Comparison of ENCODE assay signal across 34 cellular contexts in the genomic region with DNA sequence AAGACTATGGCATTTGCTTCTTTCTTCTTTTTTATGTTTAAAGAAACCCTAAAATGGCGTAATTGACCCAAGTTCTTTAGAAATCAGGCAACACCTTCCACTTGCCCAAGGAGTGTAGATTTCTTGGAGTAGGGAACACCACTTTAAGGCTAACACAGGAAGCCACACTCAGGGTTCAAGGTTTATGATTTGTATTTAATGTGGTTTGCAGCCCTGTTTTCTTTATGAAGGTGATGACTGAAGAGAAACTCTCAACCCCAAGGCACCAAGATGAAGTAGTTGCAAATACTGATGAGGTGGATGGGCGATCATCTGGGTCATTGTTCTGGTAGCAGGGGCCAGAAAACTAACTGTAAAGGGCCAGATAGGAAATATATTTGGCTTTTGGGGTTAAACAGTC.
"Had no signal": no experiment of that assay in that cellular context is flagged by ENCODE, and none has a peak within 500 bp of the region (broad histone marks: within the 10 kb centered on the region; RNA-seq: fewer than 3 reads in every experiment).

No MANE protein-coding gene starts in this region.

- H3K27ac ChIP-seq: adrenal gland, ascending aorta, breast epithelium, cardiac muscle cell, coronary artery, esophagus muscularis mucosa, foreskin keratinocyte, gastrocnemius medialis, heart left ventricle had no signal

- H3K9me3 Mint-ChIP-seq: activated CD4-positive, alpha-beta T cell treated with anti-CD3 and anti-CD28 coated beads, Interleukin-2, amount 10 ng/mL, durations not matched to agents 24 days and 14 days; activated naive CD4-positive, alpha-beta T cell treated with anti-CD3 and anti-CD28 coated beads for 36 hours; activated naive CD4-positive, alpha-beta T cell treated with anti-CD3 and anti-CD28 coated beads, Interleukin-2, amount 50 U/mL, for 24 hours; activated naive CD8-positive, alpha-beta T cell treated with anti-CD3 and anti-CD28 coated beads, Interleukin-2, amount 50 U/mL, for 24 hours; activated T-helper 2 cell treated with anti-CD3 and anti-CD28 coated beads, Interferon-gamma antibody, Interleukin-2, Interleukin-4, amounts not matched to agents 10 μg/mL and 5 μg/mL and 100 μg/mL, durations not matched to agents 14 hours and 24 hours and 36 hours; central memory CD8-positive, alpha-beta T cell had no signal

- H3K4me3 ChIP-seq: adrenal gland, ascending aorta, breast epithelium, cardiac muscle cell, coronary artery, esophagus muscularis mucosa, gastrocnemius medialis, heart left ventricle had no signal

- H3K27me3 Mint-ChIP-seq: activated CD4-positive, alpha-beta memory T cell treated with anti-CD3 and anti-CD28 coated beads for 36 hours; activated CD4-positive, alpha-beta T cell treated with anti-CD3 and anti-CD28 coated beads for 36 hours; activated naive CD4-positive, alpha-beta T cell treated with anti-CD3 and anti-CD28 coated beads, Interleukin-2, amount 50 U/mL, for 24 hours; activated naive CD8-positive, alpha-beta T cell treated with anti-CD3 and anti-CD28 coated beads for 36 hours; activated naive CD8-positive, alpha-beta T cell treated with anti-CD3 and anti-CD28 coated beads, Interleukin-2, amount 50 U/mL, for 24 hours; central memory CD8-positive, alpha-beta T cell had no signal

- DNase-seq: activated CD4-positive, alpha-beta memory T cell treated with anti-CD3 and anti-CD28 coated beads for 36 hours; activated CD4-positive, alpha-beta T cell treated with anti-CD3 and anti-CD28 coated beads for 36 hours; activated CD4-positive, alpha-beta T cell treated with anti-CD3 and anti-CD28 coated beads, Interleukin-2, amount 10 ng/mL, durations not matched to agents 24 days and 14 days; activated CD4-positive, CD25-positive, alpha-beta regulatory T cell; activated CD4-positive, CD25-positive, alpha-beta regulatory T cell treated with anti-CD3 and anti-CD28 coated beads, Interleukin-2, amount 50 U/mL, for 72 hours; activated CD8-positive, alpha-beta memory T cell treated with anti-CD3 and anti-CD28 coated beads, Interleukin-2, amount 10 ng/mL, durations not matched to agents 7 days and 5 days; activated CD8-positive, alpha-beta memory T cell treated with anti-CD3 and anti-CD28 coated beads, Interleukin-2, amount 50 U/mL, for 4 hours; activated CD8-positive, alpha-beta T cell treated with anti-CD3 and anti-CD28 coated beads, Interleukin-2, amount 10 ng/mL, durations not matched to agents 7 days and 5 days; activated effector memory CD4-positive, alpha-beta T cell treated with anti-CD3 and anti-CD28 coated beads, Interleukin-2, amount 50 U/mL, for 16 hours; activated naive CD4-positive, alpha-beta T cell treated with anti-CD3 and anti-CD28 coated beads for 36 hours; activated naive CD8-positive, alpha-beta T cell treated with anti-CD3 and anti-CD28 coated beads for 36 hours; activated naive CD8-positive, alpha-beta T cell treated with anti-CD3 and anti-CD28 coated beads, Interleukin-2, amount 50 U/mL, for 24 hours; activated T-cell treated with anti-CD3 and anti-CD28 coated beads, Interleukin-2, amount 50 U/mL, for 1 hour; activated T-cell treated with anti-CD3 and anti-CD28 coated beads, Interleukin-2, amount 50 U/mL, for 48 hours; adrenal gland; dermis blood vessel endothelial cell; effector CD4-positive, alpha-beta T cell; effector memory CD8-positive, alpha-beta T cell; erythroblast; foreskin keratinocyte; gastrocnemius medialis; glutamatergic neuron; heart left ventricle; T-helper 2 cell had no signal

- H3K27ac Mint-ChIP-seq: activated CD4-positive, alpha-beta memory T cell treated with anti-CD3 and anti-CD28 coated beads for 36 hours; activated CD4-positive, alpha-beta T cell treated with anti-CD3 and anti-CD28 coated beads for 36 hours; activated CD4-positive, alpha-beta T cell treated with anti-CD3 and anti-CD28 coated beads, Interleukin-2, amount 10 ng/mL, durations not matched to agents 24 days and 14 days; activated CD8-positive, alpha-beta memory T cell treated with anti-CD3 and anti-CD28 coated beads, Interleukin-2, amount 10 ng/mL, durations not matched to agents 7 days and 5 days; activated CD8-positive, alpha-beta T cell treated with anti-CD3 and anti-CD28 coated beads, Interleukin-2, amount 10 ng/mL, durations not matched to agents 7 days and 5 days; activated naive CD4-positive, alpha-beta T cell treated with anti-CD3 and anti-CD28 coated beads for 36 hours; activated naive CD4-positive, alpha-beta T cell treated with anti-CD3 and anti-CD28 coated beads, Interleukin-2, amount 50 U/mL, for 24 hours; activated naive CD8-positive, alpha-beta T cell treated with anti-CD3 and anti-CD28 coated beads for 36 hours; activated naive CD8-positive, alpha-beta T cell treated with anti-CD3 and anti-CD28 coated beads, Interleukin-2, amount 50 U/mL, for 24 hours; activated T-helper 1 cell treated with anti-CD3 and anti-CD28 coated beads, Interleukin-12 subunit alpha, Interleukin-12 subunit beta, Interleukin-2, Interleukin-4 antibody, amounts not matched to agents 30 ng/mL and 10 ng/mL and 1 ng/mL, durations not matched to agents 14 hours and 24 hours and 36 hours; activated T-helper 2 cell treated with anti-CD3 and anti-CD28 coated beads, Interferon-gamma antibody, Interleukin-2, Interleukin-4, amounts not matched to agents 10 μg/mL and 5 μg/mL and 100 μg/mL, durations not matched to agents 14 hours and 24 hours and 36 hours had no signal

- H3K27me3 ChIP-seq: adrenal gland, ascending aorta, breast epithelium, cardiac muscle cell, esophagus muscularis mucosa, foreskin keratinocyte, gastrocnemius medialis, heart left ventricle had no signal

- H3K4me1 ChIP-seq: adrenal gland, ascending aorta, breast epithelium, esophagus muscularis mucosa, foreskin keratinocyte, gastrocnemius medialis had no signal

- H3K36me3 ChIP-seq: adrenal gland, ascending aorta, breast epithelium, cardiac muscle cell, esophagus muscularis mucosa, gastrocnemius medialis, heart left ventricle had no signal

- H3K36me3 Mint-ChIP-seq: activated CD4-positive, alpha-beta memory T cell treated with anti-CD3 and anti-CD28 coated beads for 36 hours; activated naive CD4-positive, alpha-beta T cell treated with anti-CD3 and anti-CD28 coated beads, Interleukin-2, amount 50 U/mL, for 24 hours; activated naive CD8-positive, alpha-beta T cell treated with anti-CD3 and anti-CD28 coated beads for 36 hours; brain had no signal

- H3K4me1 Mint-ChIP-seq: activated CD4-positive, alpha-beta T cell treated with anti-CD3 and anti-CD28 coated beads, Interleukin-2, amount 10 ng/mL, durations not matched to agents 24 days and 14 days; activated naive CD4-positive, alpha-beta T cell treated with anti-CD3 and anti-CD28 coated beads, Interleukin-2, amount 50 U/mL, for 24 hours; activated naive CD8-positive, alpha-beta T cell treated with anti-CD3 and anti-CD28 coated beads, Interleukin-2, amount 50 U/mL, for 24 hours had no signal

- H3K4me3 Mint-ChIP-seq: activated CD4-positive, alpha-beta memory T cell treated with anti-CD3 and anti-CD28 coated beads for 36 hours; activated CD4-positive, alpha-beta T cell treated with anti-CD3 and anti-CD28 coated beads for 36 hours; activated CD4-positive, alpha-beta T cell treated with anti-CD3 and anti-CD28 coated beads, Interleukin-2, amount 10 ng/mL, durations not matched to agents 24 days and 14 days; activated CD8-positive, alpha-beta memory T cell treated with anti-CD3 and anti-CD28 coated beads, Interleukin-2, amount 10 ng/mL, durations not matched to agents 7 days and 5 days; activated CD8-positive, alpha-beta T cell treated with anti-CD3 and anti-CD28 coated beads, Interleukin-2, amount 10 ng/mL, durations not matched to agents 7 days and 5 days; activated naive CD4-positive, alpha-beta T cell treated with anti-CD3 and anti-CD28 coated beads for 36 hours; activated naive CD4-positive, alpha-beta T cell treated with anti-CD3 and anti-CD28 coated beads, Interleukin-2, amount 50 U/mL, for 24 hours; activated naive CD8-positive, alpha-beta T cell treated with anti-CD3 and anti-CD28 coated beads for 36 hours; activated naive CD8-positive, alpha-beta T cell treated with anti-CD3 and anti-CD28 coated beads, Interleukin-2, amount 50 U/mL, for 24 hours; activated T-helper 1 cell treated with anti-CD3 and anti-CD28 coated beads, Interleukin-12 subunit alpha, Interleukin-12 subunit beta, Interleukin-2, Interleukin-4 antibody, amounts not matched to agents 30 ng/mL and 10 ng/mL and 1 ng/mL, durations not matched to agents 14 hours and 24 hours and 36 hours; brain; central memory CD8-positive, alpha-beta T cell; effector memory CD8-positive, alpha-beta T cell had no signal

- H3K9me3 ChIP-seq: adrenal gland, ascending aorta, esophagus muscularis mucosa, gastrocnemius medialis had no signal

- ATAC-seq: activated CD4-positive, alpha-beta T cell treated with anti-CD3 and anti-CD28 coated beads for 36 hours; activated CD8-positive, alpha-beta memory T cell treated with anti-CD3 and anti-CD28 coated beads, Interleukin-2, amount 10 ng/mL, durations not matched to agents 7 days and 5 days; activated CD8-positive, alpha-beta T cell treated with anti-CD3 and anti-CD28 coated beads, Interleukin-2, amount 10 ng/mL, durations not matched to agents 7 days and 5 days; activated naive CD8-positive, alpha-beta T cell treated with anti-CD3 and anti-CD28 coated beads, Interleukin-2, amount 50 U/mL, for 24 hours; effector memory CD8-positive, alpha-beta T cell; foreskin keratinocyte; gastrocnemius medialis; heart left ventricle had no signal
